Comparison of ENCODE assay signal across 1 cellular context in the genomic region with DNA sequence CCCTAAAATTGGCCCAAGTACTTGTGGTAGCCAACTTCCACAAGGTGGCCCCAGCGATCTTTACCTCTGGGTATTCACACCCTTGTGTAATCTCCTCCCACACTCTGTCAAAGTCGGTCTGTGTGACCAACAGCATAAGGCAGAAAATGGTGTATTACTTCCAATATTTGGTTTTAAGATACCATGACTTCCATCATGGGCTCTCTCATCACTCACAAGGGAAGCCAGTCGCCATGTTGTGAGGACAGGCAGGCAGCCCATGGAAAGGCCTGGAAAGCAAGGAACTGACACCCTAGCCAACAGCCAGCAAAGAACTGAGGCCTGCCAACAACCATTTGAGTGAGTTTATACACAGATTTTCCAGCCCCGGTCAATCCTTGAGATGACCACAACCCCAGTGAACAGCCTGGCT.
TF ChIP-seq lines count a peak whose summit lies in the region.

No MANE protein-coding gene starts in this region.

TF ChIP-seq in K562, 482 proteins besides CTCF, POLR2A, EP300 and RAD21 (continued from another document and continues in another):
- TF ChIP-seq POLR2AphosphoS2 (IDR thresholded peaks at IDR 0.05; ENCODE audit: low read length) (no peak), HNRNPUL1 (IDR thresholded peaks at IDR 0.05; ENCODE audit: low read length) (no peak), ATF7 (IDR thresholded peaks at IDR 0.05) (peak; percentile 49; the same call in 1 of the 2 replicates), DMBX1 (CRISPR knock-in tag; IDR thresholded peaks at IDR 0.05; ENCODE audit: borderline replicate concordance) (no peak), ZNF354B (CRISPR knock-in tag; IDR thresholded peaks at IDR 0.05) (no peak), SOX6 (IDR thresholded peaks at IDR 0.05) (no peak), TOE1 (IDR thresholded peaks at IDR 0.05; ENCODE audit: borderline replicate concordance) (no peak), TOE1 (CRISPR knock-in tag; IDR thresholded peaks at IDR 0.05; ENCODE audit: borderline replicate concordance, low read depth) (no peak), TBP (optimal IDR thresholded peaks at IDR 0.05; ENCODE audit: low read depth, low read length) (no peak), E2F6 (IDR thresholded peaks at IDR 0.05; ENCODE audit: borderline replicate concordance in 1 of 2, extremely low read depth in 1 of 2, insufficient read depth in 1 of 2, insufficient read length in 1 of 2, low read depth in 1 of 2, low read length in 1 of 2, poor library complexity in 1 of 2, severe bottlenecking in 1 of 2) (no peak), ZNF668 (CRISPR knock-in tag; IDR thresholded peaks at IDR 0.05) (no peak), CAMTA2 (CRISPR knock-in tag; conservative IDR thresholded peaks at IDR 0.05) (no peak), GABPB1 (CRISPR knock-in tag; IDR thresholded peaks at IDR 0.05) (0 out of 2 replicates have a peak, but pooled peaks have one; percentile 45), GABPA (tag; conservative IDR thresholded peaks at IDR 0.05; ENCODE audit: low read depth) (no peak), GATAD2B (IDR thresholded peaks at IDR 0.05; ENCODE audit: borderline replicate concordance) (peak; percentile 27; the same call in 1 of the 2 replicates), MGA (IDR thresholded peaks at IDR 0.05) (no peak), MEIS2 (IDR thresholded peaks at IDR 0.05; ENCODE audit: partially characterized antibody) (peak; percentile 53), EGR1 (conservative IDR thresholded peaks at IDR 0.05) (peak; percentile 71), ZSCAN32 (CRISPR knock-in tag; IDR thresholded peaks at IDR 0.05) (no peak), RCOR1 (IDR thresholded peaks at IDR 0.05; ENCODE audit: borderline replicate concordance in 1 of 2, low read depth in 2 of 2, low read length in 2 of 2) (peak in 1 of 2 experiments; percentile 28; a peak in 1 of 4 replicates), RFX5 (IDR thresholded peaks at IDR 0.05; ENCODE audit: low read depth, low read length) (no peak)
- TF ChIP-seq, protein P1, sequence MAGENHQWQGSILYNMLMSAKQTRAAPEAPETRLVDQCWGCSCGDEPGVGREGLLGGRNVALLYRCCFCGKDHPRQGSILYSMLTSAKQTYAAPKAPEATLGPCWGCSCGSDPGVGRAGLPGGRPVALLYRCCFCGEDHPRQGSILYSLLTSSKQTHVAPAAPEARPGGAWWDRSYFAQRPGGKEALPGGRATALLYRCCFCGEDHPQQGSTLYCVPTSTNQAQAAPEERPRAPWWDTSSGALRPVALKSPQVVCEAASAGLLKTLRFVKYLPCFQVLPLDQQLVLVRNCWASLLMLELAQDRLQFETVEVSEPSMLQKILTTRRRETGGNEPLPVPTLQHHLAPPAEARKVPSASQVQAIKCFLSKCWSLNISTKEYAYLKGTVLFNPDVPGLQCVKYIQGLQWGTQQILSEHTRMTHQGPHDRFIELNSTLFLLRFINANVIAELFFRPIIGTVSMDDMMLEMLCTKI (IDR thresholded peaks at IDR 0.05; ENCODE audit: partially characterized antibody): no peak
- TF ChIP-seq, protein P2, sequence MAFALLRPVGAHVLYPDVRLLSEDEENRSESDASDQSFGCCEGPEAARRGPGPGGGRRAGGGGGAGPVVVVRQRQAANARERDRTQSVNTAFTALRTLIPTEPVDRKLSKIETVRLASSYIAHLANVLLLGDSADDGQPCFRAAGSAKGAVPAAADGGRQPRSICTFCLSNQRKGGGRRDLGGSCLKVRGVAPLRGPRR (CRISPR knock-in tag; IDR thresholded peaks at IDR 0.05): no peak
- TF ChIP-seq, protein P3, sequence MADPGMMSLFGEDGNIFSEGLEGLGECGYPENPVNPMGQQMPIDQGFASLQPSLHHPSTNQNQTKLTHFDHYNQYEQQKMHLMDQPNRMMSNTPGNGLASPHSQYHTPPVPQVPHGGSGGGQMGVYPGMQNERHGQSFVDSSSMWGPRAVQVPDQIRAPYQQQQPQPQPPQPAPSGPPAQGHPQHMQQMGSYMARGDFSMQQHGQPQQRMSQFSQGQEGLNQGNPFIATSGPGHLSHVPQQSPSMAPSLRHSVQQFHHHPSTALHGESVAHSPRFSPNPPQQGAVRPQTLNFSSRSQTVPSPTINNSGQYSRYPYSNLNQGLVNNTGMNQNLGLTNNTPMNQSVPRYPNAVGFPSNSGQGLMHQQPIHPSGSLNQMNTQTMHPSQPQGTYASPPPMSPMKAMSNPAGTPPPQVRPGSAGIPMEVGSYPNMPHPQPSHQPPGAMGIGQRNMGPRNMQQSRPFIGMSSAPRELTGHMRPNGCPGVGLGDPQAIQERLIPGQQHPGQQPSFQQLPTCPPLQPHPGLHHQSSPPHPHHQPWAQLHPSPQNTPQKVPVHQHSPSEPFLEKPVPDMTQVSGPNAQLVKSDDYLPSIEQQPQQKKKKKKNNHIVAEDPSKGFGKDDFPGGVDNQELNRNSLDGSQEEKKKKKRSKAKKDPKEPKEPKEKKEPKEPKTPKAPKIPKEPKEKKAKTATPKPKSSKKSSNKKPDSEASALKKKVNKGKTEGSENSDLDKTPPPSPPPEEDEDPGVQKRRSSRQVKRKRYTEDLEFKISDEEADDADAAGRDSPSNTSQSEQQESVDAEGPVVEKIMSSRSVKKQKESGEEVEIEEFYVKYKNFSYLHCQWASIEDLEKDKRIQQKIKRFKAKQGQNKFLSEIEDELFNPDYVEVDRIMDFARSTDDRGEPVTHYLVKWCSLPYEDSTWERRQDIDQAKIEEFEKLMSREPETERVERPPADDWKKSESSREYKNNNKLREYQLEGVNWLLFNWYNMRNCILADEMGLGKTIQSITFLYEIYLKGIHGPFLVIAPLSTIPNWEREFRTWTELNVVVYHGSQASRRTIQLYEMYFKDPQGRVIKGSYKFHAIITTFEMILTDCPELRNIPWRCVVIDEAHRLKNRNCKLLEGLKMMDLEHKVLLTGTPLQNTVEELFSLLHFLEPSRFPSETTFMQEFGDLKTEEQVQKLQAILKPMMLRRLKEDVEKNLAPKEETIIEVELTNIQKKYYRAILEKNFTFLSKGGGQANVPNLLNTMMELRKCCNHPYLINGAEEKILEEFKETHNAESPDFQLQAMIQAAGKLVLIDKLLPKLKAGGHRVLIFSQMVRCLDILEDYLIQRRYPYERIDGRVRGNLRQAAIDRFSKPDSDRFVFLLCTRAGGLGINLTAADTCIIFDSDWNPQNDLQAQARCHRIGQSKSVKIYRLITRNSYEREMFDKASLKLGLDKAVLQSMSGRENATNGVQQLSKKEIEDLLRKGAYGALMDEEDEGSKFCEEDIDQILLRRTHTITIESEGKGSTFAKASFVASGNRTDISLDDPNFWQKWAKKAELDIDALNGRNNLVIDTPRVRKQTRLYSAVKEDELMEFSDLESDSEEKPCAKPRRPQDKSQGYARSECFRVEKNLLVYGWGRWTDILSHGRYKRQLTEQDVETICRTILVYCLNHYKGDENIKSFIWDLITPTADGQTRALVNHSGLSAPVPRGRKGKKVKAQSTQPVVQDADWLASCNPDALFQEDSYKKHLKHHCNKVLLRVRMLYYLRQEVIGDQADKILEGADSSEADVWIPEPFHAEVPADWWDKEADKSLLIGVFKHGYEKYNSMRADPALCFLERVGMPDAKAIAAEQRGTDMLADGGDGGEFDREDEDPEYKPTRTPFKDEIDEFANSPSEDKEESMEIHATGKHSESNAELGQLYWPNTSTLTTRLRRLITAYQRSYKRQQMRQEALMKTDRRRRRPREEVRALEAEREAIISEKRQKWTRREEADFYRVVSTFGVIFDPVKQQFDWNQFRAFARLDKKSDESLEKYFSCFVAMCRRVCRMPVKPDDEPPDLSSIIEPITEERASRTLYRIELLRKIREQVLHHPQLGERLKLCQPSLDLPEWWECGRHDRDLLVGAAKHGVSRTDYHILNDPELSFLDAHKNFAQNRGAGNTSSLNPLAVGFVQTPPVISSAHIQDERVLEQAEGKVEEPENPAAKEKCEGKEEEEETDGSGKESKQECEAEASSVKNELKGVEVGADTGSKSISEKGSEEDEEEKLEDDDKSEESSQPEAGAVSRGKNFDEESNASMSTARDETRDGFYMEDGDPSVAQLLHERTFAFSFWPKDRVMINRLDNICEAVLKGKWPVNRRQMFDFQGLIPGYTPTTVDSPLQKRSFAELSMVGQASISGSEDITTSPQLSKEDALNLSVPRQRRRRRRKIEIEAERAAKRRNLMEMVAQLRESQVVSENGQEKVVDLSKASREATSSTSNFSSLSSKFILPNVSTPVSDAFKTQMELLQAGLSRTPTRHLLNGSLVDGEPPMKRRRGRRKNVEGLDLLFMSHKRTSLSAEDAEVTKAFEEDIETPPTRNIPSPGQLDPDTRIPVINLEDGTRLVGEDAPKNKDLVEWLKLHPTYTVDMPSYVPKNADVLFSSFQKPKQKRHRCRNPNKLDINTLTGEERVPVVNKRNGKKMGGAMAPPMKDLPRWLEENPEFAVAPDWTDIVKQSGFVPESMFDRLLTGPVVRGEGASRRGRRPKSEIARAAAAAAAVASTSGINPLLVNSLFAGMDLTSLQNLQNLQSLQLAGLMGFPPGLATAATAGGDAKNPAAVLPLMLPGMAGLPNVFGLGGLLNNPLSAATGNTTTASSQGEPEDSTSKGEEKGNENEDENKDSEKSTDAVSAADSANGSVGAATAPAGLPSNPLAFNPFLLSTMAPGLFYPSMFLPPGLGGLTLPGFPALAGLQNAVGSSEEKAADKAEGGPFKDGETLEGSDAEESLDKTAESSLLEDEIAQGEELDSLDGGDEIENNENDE (IDR thresholded peaks at IDR 0.05; ENCODE audit: low read depth, low read length): no peak
- TF ChIP-seq, protein P4, sequence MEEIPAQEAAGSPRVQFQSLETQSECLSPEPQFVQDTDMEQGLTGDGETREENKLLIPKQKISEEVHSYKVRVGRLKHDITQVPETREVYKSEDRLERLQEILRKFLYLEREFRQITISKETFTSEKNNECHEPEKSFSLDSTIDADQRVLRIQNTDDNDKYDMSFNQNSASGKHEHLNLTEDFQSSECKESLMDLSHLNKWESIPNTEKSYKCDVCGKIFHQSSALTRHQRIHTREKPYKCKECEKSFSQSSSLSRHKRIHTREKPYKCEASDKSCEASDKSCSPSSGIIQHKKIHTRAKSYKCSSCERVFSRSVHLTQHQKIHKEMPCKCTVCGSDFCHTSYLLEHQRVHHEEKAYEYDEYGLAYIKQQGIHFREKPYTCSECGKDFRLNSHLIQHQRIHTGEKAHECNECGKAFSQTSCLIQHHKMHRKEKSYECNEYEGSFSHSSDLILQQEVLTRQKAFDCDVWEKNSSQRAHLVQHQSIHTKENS (CRISPR knock-in tag; IDR thresholded peaks at IDR 0.05): no peak
